Comparison of ENCODE assay signal across 13 cellular contexts in the genomic region with DNA sequence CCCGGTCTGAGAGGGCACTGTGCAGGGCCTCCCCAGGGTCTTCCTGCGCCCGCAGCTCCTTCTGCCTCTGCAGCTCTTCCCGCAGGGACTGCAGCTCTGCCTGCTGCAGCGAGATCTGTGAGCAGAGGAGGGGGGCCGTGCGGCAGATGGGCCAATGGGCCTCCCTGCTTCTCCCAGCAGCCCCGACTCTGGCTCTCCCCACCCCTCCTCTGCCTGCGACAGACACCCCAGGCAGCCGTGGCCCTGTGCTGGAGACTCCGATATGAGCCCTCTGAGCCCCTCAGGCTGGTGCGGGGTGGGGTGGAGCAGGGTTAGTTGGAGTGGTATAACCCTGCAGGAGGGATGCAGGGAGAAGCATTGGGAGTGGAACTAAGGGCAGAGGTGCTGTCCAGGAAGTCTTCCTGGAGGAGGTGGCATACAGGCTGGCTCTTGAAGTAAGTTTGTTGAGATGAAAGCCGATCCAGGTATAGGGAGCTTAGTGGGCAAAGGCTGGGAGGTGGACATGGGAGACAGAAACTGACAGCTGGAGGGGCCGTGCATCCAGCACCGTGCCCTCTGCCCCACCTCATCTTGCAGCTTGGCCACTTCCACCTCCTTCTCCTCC. TPM values are rescaled to one million over a fixed set of nuclear protein-coding genes. Genes with fewer than 3 reads are reported as not detected.
DNase-seq lines count a peak whose midpoint lies in the region; ATAC-seq and TF ChIP-seq lines count a peak whose summit lies in the region.
"Had no signal": no experiment of that assay in that cellular context is flagged by ENCODE, and none has a peak within 500 bp of the region (broad histone marks: within the 10 kb centered on the region; RNA-seq: fewer than 3 reads in every experiment).

No MANE protein-coding gene starts in this region.

- peaks cover 31% of the 10 kb centered on the region for H3K27me3 Mint-ChIP-seq in T-helper 2 cell treated with Interferon-gamma antibody and Interleukin-4, amounts not matched to agents 5 μg/mL and 100 μg/mL, for 36 hours (ENCODE audit: low read depth)
- peaks cover 31% of the 10 kb centered on the region for H3K27me3 Mint-ChIP-seq in activated CD8-positive, alpha-beta T cell treated with anti-CD3 and anti-CD28 coated beads, Interleukin-2, amount 10 ng/mL, durations not matched to agents 7 days and 5 days (ENCODE audit: low read depth)
- H3K27me3 Mint-ChIP-seq in nephron progenitor cell (ENCODE audit: low read depth, poor library complexity), result peaks cover 30% of the 10 kb centered on the region

- no peak for TF ChIP-seq POLR2A in esophagus muscularis mucosa (IDR thresholded peaks at IDR 0.05; ENCODE audit: low read depth)

- no peak overlapping the region for H3K27ac ChIP-seq in GM23248
- H3K27ac ChIP-seq in neural cell (ENCODE audit: low read length), result no peak overlapping the region
- no peak overlapping the region for H3K27ac ChIP-seq in esophagus muscularis mucosa (replicated peaks in 1 of 4)
- H3K27ac ChIP-seq: parathyroid adenoma, SJSA1 had no signal

- H3F3A ChIP-seq in GM23248 (ENCODE audit: insufficient read depth) (0 out of 2 replicates have a peak, but pooled peaks cover 7% of the 10 kb centered on the region), neural cell (ENCODE audit: insufficient read depth, low read length, poor library complexity, severe bottlenecking) (no peaks in the 10 kb centered on the region)

- no peak overlapping the region for H3K4me2 ChIP-seq in GM23248 (ENCODE audit: unreplicated experiment)
- no peak overlapping the region for H3K4me2 ChIP-seq in neural cell (ENCODE audit: low read length)

- intact Hi-C loops in esophagus muscularis mucosa (cut with DNase I), result loop anchor here (1.0 kb wide), 1 partner anchor 26 kb away; no protein-coding TSS in a partner anchor

- 34 to 36% methylated on average over 12 to 15 of the region's 15 CpGs for WGBS in GM23248 (ENCODE audit: low coverage in 1 of 2, low lambda C conversion rate in 2 of 2, missing lambda C conversion rate in 2 of 2), 2 experiments
- WGBS in esophagus muscularis mucosa, result 35% methylated on average over 8 of the region's 15 CpGs

- H3K9me2 ChIP-seq in GM23248 (ENCODE audit: insufficient read depth), result no peaks in the 10 kb centered on the region
- H3K9me2 ChIP-seq in neural cell (ENCODE audit: insufficient read depth, low read length), result no peaks in the 10 kb centered on the region

- no peaks in the 10 kb centered on the region for H3K4me1 ChIP-seq in GM23248 (ENCODE audit: insufficient read depth)
- peaks cover 21 to 45% (median 38%) of the 10 kb centered on the region in 4 donors for H3K4me1 ChIP-seq in esophagus muscularis mucosa
- H3K4me1 ChIP-seq: parathyroid adenoma had no signal

- no peak overlapping the region for H3K4me3 ChIP-seq in GM23248
- H3K4me3 ChIP-seq in neural cell (ENCODE audit: low read length), result peak overlapping the region; percentile 61
- H3K4me3 ChIP-seq in esophagus muscularis mucosa, result no peak overlapping the region
- H3K4me3 ChIP-seq: SJSA1 had no signal

- peak overlapping the region; percentile 26 for H3K27ac Mint-ChIP-seq in T-helper 2 cell treated with Interferon-gamma antibody and Interleukin-4, amounts not matched to agents 5 μg/mL and 100 μg/mL, for 36 hours
- H3K27ac Mint-ChIP-seq in activated CD8-positive, alpha-beta T cell treated with anti-CD3 and anti-CD28 coated beads, Interleukin-2, amount 10 ng/mL, durations not matched to agents 7 days and 5 days, result peak overlapping the region; percentile 49
- no peak overlapping the region for H3K27ac Mint-ChIP-seq in nephron progenitor cell

- H3K36me3 ChIP-seq in GM23248 (ENCODE audit: low read depth) (no peaks in the 10 kb centered on the region; the same call in 1 of the 2 replicates), neural cell (ENCODE audit: insufficient read depth, low read length) (no peaks in the 10 kb centered on the region), esophagus muscularis mucosa (peaks cover 11 to 20% (median 19%) of the 10 kb centered on the region in 4 donors)

- TF ChIP-seq EP300 in neural cell (conservative IDR thresholded peaks at IDR 0.05; ENCODE audit: poor library complexity, severe bottlenecking) (no peak), esophagus muscularis mucosa (IDR thresholded peaks at IDR 0.05) (no peak)

- TF ChIP-seq RAD21 in neural cell (conservative IDR thresholded peaks at IDR 0.05), result no peak

- peaks cover 23% of the 10 kb centered on the region for H3K36me3 Mint-ChIP-seq in T-helper 2 cell treated with Interferon-gamma antibody and Interleukin-4, amounts not matched to agents 5 μg/mL and 100 μg/mL, for 36 hours (ENCODE audit: low read depth)
- peaks cover 20% of the 10 kb centered on the region for H3K36me3 Mint-ChIP-seq in activated CD8-positive, alpha-beta T cell treated with anti-CD3 and anti-CD28 coated beads, Interleukin-2, amount 10 ng/mL, durations not matched to agents 7 days and 5 days (ENCODE audit: low read depth)
- H3K36me3 Mint-ChIP-seq in nephron progenitor cell (ENCODE audit: low read depth), result peaks cover 23% of the 10 kb centered on the region

- H3K9me3 Mint-ChIP-seq in T-helper 2 cell treated with Interferon-gamma antibody and Interleukin-4, amounts not matched to agents 5 μg/mL and 100 μg/mL, for 36 hours, result no peaks in the 10 kb centered on the region
- no peaks in the 10 kb centered on the region for H3K9me3 Mint-ChIP-seq in activated CD8-positive, alpha-beta T cell treated with anti-CD3 and anti-CD28 coated beads, Interleukin-2, amount 10 ng/mL, durations not matched to agents 7 days and 5 days (ENCODE audit: insufficient read depth)
- no peaks in the 10 kb centered on the region for H3K9me3 Mint-ChIP-seq in nephron progenitor cell

- CTCF ChIA-PET in activated CD8-positive, alpha-beta T cell treated with anti-CD3 and anti-CD28 coated beads, Interleukin-2, amount 10 ng/mL, durations not matched to agents 7 days and 5 days (lab: Charles Lee), result interaction anchor here (1.0 to 10.4 kb wide), 31 partner anchors 8 to 254 kb away, joined by 3 to 270 read pairs (median 6); partner anchors contain the start of genes BICDL2, CLDN6, CLDN9 and HCFC1R1

- H3K4me3 Mint-ChIP-seq in T-helper 2 cell treated with Interferon-gamma antibody and Interleukin-4, amounts not matched to agents 5 μg/mL and 100 μg/mL, for 36 hours, result peak overlapping the region; percentile 66
- H3K4me3 Mint-ChIP-seq in activated CD8-positive, alpha-beta T cell treated with anti-CD3 and anti-CD28 coated beads, Interleukin-2, amount 10 ng/mL, durations not matched to agents 7 days and 5 days, result peak overlapping the region; percentile 61
- no peak overlapping the region for H3K4me3 Mint-ChIP-seq in nephron progenitor cell

- no peaks in the 10 kb centered on the region for H3K79me2 ChIP-seq in GM23248 (ENCODE audit: insufficient read depth)
- no peaks in the 10 kb centered on the region for H3K79me2 ChIP-seq in neural cell (replicated peaks; ENCODE audit: insufficient read depth, low read length)
- H3K79me2 ChIP-seq: parathyroid adenoma had no signal

- no peaks in the 10 kb centered on the region for H4K20me1 ChIP-seq in GM23248 (ENCODE audit: insufficient read depth)
- no peaks in the 10 kb centered on the region for H4K20me1 ChIP-seq in neural cell (ENCODE audit: insufficient read depth)

- in situ Hi-C loops in GM23248 (cut with MboI), result no loop called here

- DNase-seq in T-helper 2 cell treated with Interferon-gamma antibody and Interleukin-4, amounts not matched to agents 5 μg/mL and 100 μg/mL, for 36 hours (ENCODE audit: low spot score), result no peak
- DNase-seq in T-helper 2 cell, result no peak
- no peak for DNase-seq in GM23248
- DNase-seq in activated CD8-positive, alpha-beta T cell treated with anti-CD3 and anti-CD28 coated beads, Interleukin-2, amount 10 ng/mL, durations not matched to agents 7 days and 5 days, result no peak
- no peak for DNase-seq in esophagus muscularis mucosa (ENCODE audit: extremely low spot score)
- no peak for DNase-seq in nephron progenitor cell
- no peak for DNase-seq in islet precursor cell

- TF ChIP-seq CTCF in neural cell (IDR thresholded peaks at IDR 0.05; ENCODE audit: poor library complexity, severe bottlenecking) (no peak), esophagus muscularis mucosa (IDR thresholded peaks at IDR 0.05) (no peak), nephron progenitor cell (IDR thresholded peaks at IDR 0.05) (no peak)

- H2AFZ ChIP-seq in GM23248 (no peak overlapping the region), neural cell (ENCODE audit: low read depth, low read length) (no peak overlapping the region)

- H3K9ac ChIP-seq in GM23248 (peak overlapping the region; percentile 48; the same call in 1 of the 2 replicates), neural cell (ENCODE audit: low read length) (peak overlapping the region; percentile 48)
- H3K9ac ChIP-seq: parathyroid adenoma had no signal

- peaks cover 24% of the 10 kb centered on the region for H3K4me1 Mint-ChIP-seq in T-helper 2 cell treated with Interferon-gamma antibody and Interleukin-4, amounts not matched to agents 5 μg/mL and 100 μg/mL, for 36 hours (ENCODE audit: low read depth)
- H3K4me1 Mint-ChIP-seq in activated CD8-positive, alpha-beta T cell treated with anti-CD3 and anti-CD28 coated beads, Interleukin-2, amount 10 ng/mL, durations not matched to agents 7 days and 5 days (ENCODE audit: low read depth), result peaks cover 48% of the 10 kb centered on the region
- peaks cover 17% of the 10 kb centered on the region for H3K4me1 Mint-ChIP-seq in nephron progenitor cell

- H3K27me3 ChIP-seq in GM23248 (replicated peaks; ENCODE audit: insufficient read depth) (0 out of 2 replicates have a peak, but pooled peaks cover 7% of the 10 kb centered on the region), neural cell (ENCODE audit: insufficient read depth, low read depth, low read length) (peaks cover 15% of the 10 kb centered on the region), esophagus muscularis mucosa (peaks cover 0 to 53% (median 24%) of the 10 kb centered on the region in 4 donors)

- H3K9me3 ChIP-seq in GM23248 (ENCODE audit: low read depth) (no peaks in the 10 kb centered on the region), neural cell (ENCODE audit: low read length) (no peaks in the 10 kb centered on the region), esophagus muscularis mucosa (no peaks in the 10 kb centered on the region)

- ATAC-seq in activated CD8-positive, alpha-beta T cell treated with anti-CD3 and anti-CD28 coated beads, Interleukin-2, amount 10 ng/mL, durations not matched to agents 7 days and 5 days, result no peak

- POLR2A ChIA-PET in activated CD8-positive, alpha-beta T cell treated with anti-CD3 and anti-CD28 coated beads, Interleukin-2, amount 10 ng/mL, durations not matched to agents 7 days and 5 days (lab: Charles Lee), result interaction anchor here (0.9 to 1.6 kb wide), 4 partner anchors 14 to 48 kb away, joined by 3 to 11 read pairs (median 4); partner anchors contain the start of gene PKMYT1

RNA-seq across cellular contexts. Expression of gene THOC6, which starts 5.0 kb away (rescaled TPM):
- total RNA-seq in GM23248 (2014; rRNA removed; shearing (Covaris generic)), result 12.3 and 17.7 TPM in 2 replicates
- 18.1 and 22.4 TPM in 2 replicates for polyA plus RNA-seq in GM23248 (2016; fragmentation: Nextera tagmentation; extraction: Ambion mirVana)
- 10 to 100 TPM; 57.4 to 57.9 TPM for total RNA-seq in activated CD8-positive, alpha-beta T cell treated with anti-CD3 and anti-CD28 coated beads, Interleukin-2, amount 10 ng/mL, durations not matched to agents 7 days and 5 days
- polyA plus RNA-seq in neural cell, result 11.4 and 23.0 TPM in 2 replicates
- 5.1 and 5.7 TPM in 2 replicates for polyA minus RNA-seq in neural cell
- 10 to 100 TPM; 14.1 to 27.9 (median 23.0) TPM for total RNA-seq in esophagus muscularis mucosa

RNA-seq across cellular contexts. Expression of gene HCFC1R1, which starts 5.1 kb away (rescaled TPM):
- total RNA-seq in GM23248 (2014; rRNA removed; shearing (Covaris generic)), result 5.8 and 7.2 TPM in 2 replicates
- polyA plus RNA-seq in GM23248 (2016; fragmentation: Nextera tagmentation; extraction: Ambion mirVana), result 53.2 and 60.4 TPM in 2 replicates
- total RNA-seq in activated CD8-positive, alpha-beta T cell treated with anti-CD3 and anti-CD28 coated beads, Interleukin-2, amount 10 ng/mL, durations not matched to agents 7 days and 5 days, result 10 to 100 TPM; 41.0 to 41.7 TPM
- 19.0 and 23.7 TPM in 2 replicates for polyA plus RNA-seq in neural cell
- 6.3 and 7.1 TPM in 2 replicates for polyA minus RNA-seq in neural cell
- total RNA-seq in esophagus muscularis mucosa, result 100 to 1,000 TPM in 2 of 4 donors, 10 to 100 TPM in 2; 28.8 to 134 (median 72.2) TPM

RNA-seq across cellular contexts. Expression of gene BICDL2, which starts 7.9 kb away (rescaled TPM):
- total RNA-seq in GM23248 (2014; rRNA removed; shearing (Covaris generic)), result 0.11 TPM in 1 of 2 replicates, not detected in the other
- polyA plus RNA-seq in GM23248 (2016; fragmentation: Nextera tagmentation; extraction: Ambion mirVana), result 0.30 and 0.63 TPM in 2 replicates
- total RNA-seq in activated CD8-positive, alpha-beta T cell treated with anti-CD3 and anti-CD28 coated beads, Interleukin-2, amount 10 ng/mL, durations not matched to agents 7 days and 5 days, result under 1 TPM; 0.84 to 0.94 TPM
- 0.37 TPM in 1 of 2 replicates, not detected in the other for polyA plus RNA-seq in neural cell
- polyA minus RNA-seq in neural cell, result not detected in 2 replicates
- total RNA-seq in esophagus muscularis mucosa, result under 1 TPM in 2 of 4 donors, not detected in 2; 0.19 to 0.42 TPM
- total RNA-seq: dermis microvascular lymphatic vessel endothelial cell, mesenteric fat pad, SJSA1, temporal lobe had no signal

RNA-seq across cellular contexts. Expression of gene TNFRSF12A, which starts 8.7 kb away (rescaled TPM):
- total RNA-seq in GM23248 (2014; rRNA removed; shearing (Covaris generic)), result 700 and 735 TPM in 2 replicates
- polyA plus RNA-seq in GM23248 (2016; fragmentation: Nextera tagmentation; extraction: Ambion mirVana), result 864 and 895 TPM in 2 replicates
- total RNA-seq in activated CD8-positive, alpha-beta T cell treated with anti-CD3 and anti-CD28 coated beads, Interleukin-2, amount 10 ng/mL, durations not matched to agents 7 days and 5 days, result 1 to 10 TPM; 4.2 to 4.7 TPM
- 2.0 and 2.3 TPM in 2 replicates for polyA plus RNA-seq in neural cell
- polyA minus RNA-seq in neural cell, result 0.97 TPM in 1 of 2 replicates, not detected in the other
- 100 to 1,000 TPM in 1 of 4 donors, 10 to 100 TPM in 3; 20.9 to 140 (median 57.5) TPM for total RNA-seq in esophagus muscularis mucosa

RNA-seq across cellular contexts. Expression of gene CLDN6, which starts 10.8 kb away (rescaled TPM):
- not detected in 2 replicates for total RNA-seq in GM23248 (2014; rRNA removed; shearing (Covaris generic))
- polyA plus RNA-seq in GM23248 (2016; fragmentation: Nextera tagmentation; extraction: Ambion mirVana) (0.32 and 0.33 TPM in 2 replicates), neural cell (1.1 TPM in 1 of 2 replicates, not detected in the other)
- not detected for total RNA-seq in activated CD8-positive, alpha-beta T cell treated with anti-CD3 and anti-CD28 coated beads, Interleukin-2, amount 10 ng/mL, durations not matched to agents 7 days and 5 days
- polyA minus RNA-seq in neural cell, result not detected in 2 replicates
- not detected for total RNA-seq in esophagus muscularis mucosa
- total RNA-seq: dermis microvascular lymphatic vessel endothelial cell, mesenteric fat pad, SJSA1 had no signal
